Comparison of ENCODE assay signal across 8 cellular contexts in the genomic region with DNA sequence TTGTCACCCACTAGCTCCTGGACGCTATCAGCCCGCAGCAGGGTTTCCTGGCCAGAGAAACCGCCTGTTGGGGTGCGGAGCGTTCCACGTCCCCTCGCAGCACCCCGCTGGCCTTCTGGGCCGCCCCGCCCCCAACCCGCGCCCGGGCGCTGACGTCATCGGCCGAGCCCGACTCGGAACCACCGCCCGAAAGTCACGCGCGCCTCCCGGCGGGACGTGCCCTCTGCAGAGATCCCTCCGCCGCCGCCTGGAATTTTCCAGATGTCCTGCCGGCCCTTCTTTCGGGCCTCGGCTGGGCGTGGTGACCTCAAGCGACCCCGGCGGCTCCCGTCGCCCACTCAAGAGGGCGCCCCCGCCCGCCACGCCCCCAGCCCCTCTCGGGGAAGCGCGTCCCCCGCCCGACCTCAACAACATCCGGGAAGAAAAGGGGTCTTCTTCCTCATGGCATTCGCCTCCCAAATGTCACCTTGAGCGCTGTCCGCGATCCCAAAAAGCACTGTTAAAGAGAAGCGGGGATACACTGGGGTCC. TPM values are rescaled to one million over a fixed set of nuclear protein-coding genes. Genes with fewer than 3 reads are reported as not detected.
DNase-seq lines count a peak whose midpoint lies in the region; ATAC-seq and TF ChIP-seq lines count a peak whose summit lies in the region.

No MANE protein-coding gene starts in this region.

- no peak for TF ChIP-seq CTCF in lower leg skin (IDR thresholded peaks at IDR 0.05)

- H3K36me3 Mint-ChIP-seq in activated CD4-positive, alpha-beta memory T cell treated with anti-CD3 and anti-CD28 coated beads, Interleukin-2, amount 10 ng/mL, durations not matched to agents 7 days and 5 days (ENCODE audit: low read depth) = peaks cover 53% of the 10 kb centered on the region

- ATAC-seq in HG02970 (IDR thresholded peaks at IDR 0.05; ENCODE audit: low FRiP score, unreplicated experiment) = peak; percentile 20
- ATAC-seq in HG03135 (IDR thresholded peaks at IDR 0.05; ENCODE audit: unreplicated experiment) = no peak

- H3K27ac Mint-ChIP-seq in activated CD4-positive, alpha-beta memory T cell treated with anti-CD3 and anti-CD28 coated beads, Interleukin-2, amount 10 ng/mL, durations not matched to agents 7 days and 5 days = peak overlapping the region; percentile 99

- peaks cover 47% of the 10 kb centered on the region for H3K4me1 Mint-ChIP-seq in activated CD4-positive, alpha-beta memory T cell treated with anti-CD3 and anti-CD28 coated beads, Interleukin-2, amount 10 ng/mL, durations not matched to agents 7 days and 5 days

- POLR2A ChIA-PET in activated CD4-positive, alpha-beta memory T cell treated with anti-CD3 and anti-CD28 coated beads, Interleukin-2, amount 10 ng/mL, durations not matched to agents 7 days and 5 days (lab: Charles Lee) = interaction anchor here (1.0 to 20.7 kb wide), 33 partner anchors 4 to 1980 kb away, joined by 3 to 6840 read pairs (median 10); a partner anchor contains a TSS

- DNase-seq in Daoy (ENCODE audit: low read depth) (peak; percentile 95), NCI-H526 treated with DMSO at 0.1 percent for 48 hours (lab: John Stamatoyannopoulos, UW) (peak; percentile 82), dermis microvascular lymphatic vessel endothelial cell (ENCODE audit: low read depth in 2 of 2) (peak; percentile 94 to 98), lower leg skin (ENCODE audit: low spot score in 2 of 2) (peak; percentile 96 to 99)
- DNase-seq in activated CD4-positive, alpha-beta memory T cell treated with anti-CD3 and anti-CD28 coated beads, Interleukin-2, amount 10 ng/mL, durations not matched to agents 7 days and 5 days = peak; percentile 96
- peak; percentile 93 for DNase-seq in stimulated activated CD4-positive, alpha-beta T cell treated with anti-CD3 and anti-CD28 coated beads, Interleukin-4, amount 100 ng/mL, for 1 hour

- no peaks in the 10 kb centered on the region for H3K9me3 Mint-ChIP-seq in activated CD4-positive, alpha-beta memory T cell treated with anti-CD3 and anti-CD28 coated beads, Interleukin-2, amount 10 ng/mL, durations not matched to agents 7 days and 5 days

- H3K4me3 Mint-ChIP-seq in activated CD4-positive, alpha-beta memory T cell treated with anti-CD3 and anti-CD28 coated beads, Interleukin-2, amount 10 ng/mL, durations not matched to agents 7 days and 5 days = peak overlapping the region; percentile 97

- H3K4me3 ChIP-seq in lower leg skin (ENCODE audit: low read depth, poor library complexity, severe bottlenecking) = peak overlapping the region; percentile 95

- intact Hi-C loops in lower leg skin (cut with DNase I; ENCODE audit: low total_unique reads) = loop anchor here (5.0 kb wide), 1 partner anchor 75 kb away; a partner anchor contains a TSS

- TF ChIP-seq POLR2A in lower leg skin (IDR thresholded peaks at IDR 0.05) = peak in 1 of 2 donors; percentile 92

- 0 to 1% methylated on average over 18 to 20 of the region's 54 CpGs for WGBS in lower leg skin, 2 donors

- H3K27me3 Mint-ChIP-seq in activated CD4-positive, alpha-beta memory T cell treated with anti-CD3 and anti-CD28 coated beads, Interleukin-2, amount 10 ng/mL, durations not matched to agents 7 days and 5 days = peaks cover 5% of the 10 kb centered on the region

- CTCF ChIA-PET in activated CD4-positive, alpha-beta memory T cell treated with anti-CD3 and anti-CD28 coated beads, Interleukin-2, amount 10 ng/mL, durations not matched to agents 7 days and 5 days (lab: Charles Lee) = interaction anchor here (1.0 to 17.1 kb wide), 2 partner anchors 18 to 81 kb away, joined by 3 to 447 read pairs; a partner anchor contains a TSS

RNA-seq across cellular contexts. Expression of a gene that starts 0.4 kb away (rescaled TPM):
- total RNA-seq in Daoy (2014; rRNA removed; shearing (Covaris generic)) = 1.8 and 2.6 TPM in 2 replicates
- total RNA-seq in activated CD4-positive, alpha-beta memory T cell treated with anti-CD3 and anti-CD28 coated beads, Interleukin-2, amount 10 ng/mL, durations not matched to agents 7 days and 5 days = 1,000 to 10,000 TPM; 1,222 to 1,245 TPM
- total RNA-seq in dermis microvascular lymphatic vessel endothelial cell (23.7 and 88.5 TPM in 2 replicates), lower leg skin (100 to 1,000 TPM; 147 to 645 (median 301) TPM)

RNA-seq across cellular contexts. Expression of a gene that starts 35.7 kb away (rescaled TPM):
- 48.9 and 62.3 TPM in 2 replicates for total RNA-seq in Daoy (2014; rRNA removed; shearing (Covaris generic))
- 10 to 100 TPM; 53.9 to 61.3 TPM for total RNA-seq in activated CD4-positive, alpha-beta memory T cell treated with anti-CD3 and anti-CD28 coated beads, Interleukin-2, amount 10 ng/mL, durations not matched to agents 7 days and 5 days
- 75.4 and 85.1 TPM in 2 replicates for total RNA-seq in dermis microvascular lymphatic vessel endothelial cell
- total RNA-seq in lower leg skin = 100 to 1,000 TPM in 2 of 4 donors, 10 to 100 TPM in 2; 81.8 to 135 (median 112) TPM

RNA-seq across cellular contexts. Expression of a gene that starts 39.7 kb away (rescaled TPM):
- total RNA-seq in Daoy (2014; rRNA removed; shearing (Covaris generic)) = 0.23 TPM in 1 of 2 replicates, not detected in the other
- total RNA-seq in activated CD4-positive, alpha-beta memory T cell treated with anti-CD3 and anti-CD28 coated beads, Interleukin-2, amount 10 ng/mL, durations not matched to agents 7 days and 5 days = 10 to 100 TPM; 19.4 to 19.8 TPM
- total RNA-seq in dermis microvascular lymphatic vessel endothelial cell (1.6 and 1.7 TPM in 2 replicates), lower leg skin (1 to 10 TPM; 1.8 to 8.0 (median 5.3) TPM)
